ENCODE assay signal across 10 cellular contexts in genomic region chr15:65182538-65182937, GRCh38. TPM values are rescaled to one million over a fixed set of nuclear protein-coding genes. Genes with fewer than 3 reads are reported as not detected.
A peak's percentile ranks its signal among the peaks of the same experiment; 100 is the strongest.
DNase-seq lines count a peak whose midpoint lies in the region; ATAC-seq and TF ChIP-seq lines count a peak whose summit lies in the region.
"Had no signal": no experiment of that assay in that cellular context is flagged by ENCODE, and none has a peak within 500 bp of the region (broad histone marks: within the 10 kb centered on the region; RNA-seq: fewer than 3 reads in every experiment).

No MANE protein-coding gene starts in this region.

- H3K9me2 ChIP-seq in OCI-LY7 (ENCODE audit: insufficient read depth, low read length): no peaks in the 10 kb centered on the region

- H3K36me3 ChIP-seq in OCI-LY7 (ENCODE audit: insufficient read depth, low read length): peaks cover 35% of the 10 kb centered on the region
- H3K36me3 ChIP-seq in skeletal muscle satellite cell (ENCODE audit: insufficient read depth, low read length): peaks cover 24% of the 10 kb centered on the region

- H3K9ac ChIP-seq in skeletal muscle satellite cell (ENCODE audit: low read depth, low read length): no peak overlapping the region

- H4K20me1 ChIP-seq in OCI-LY7 (ENCODE audit: insufficient read depth, low read length): no peaks in the 10 kb centered on the region; the same call in 1 of the 2 replicates

- H3K36me3 Mint-ChIP-seq in activated CD4-positive, alpha-beta T cell treated with anti-CD3 and anti-CD28 coated beads, Interleukin-2, amount 10 ng/mL, durations not matched to agents 24 days and 14 days (ENCODE audit: low read depth): peaks cover 21% of the 10 kb centered on the region

- no peaks in the 10 kb centered on the region for H3K27me3 ChIP-seq in skeletal muscle satellite cell (ENCODE audit: control insufficient read depth, insufficient read depth, low read length)

- H3K4me2 ChIP-seq in OCI-LY7 (ENCODE audit: low read length) (peak overlapping the region; percentile 47), skeletal muscle satellite cell (ENCODE audit: low read length) (peak overlapping the region; percentile 89)

- ATAC-seq in GM19351 (IDR thresholded peaks at IDR 0.05; ENCODE audit: unreplicated experiment) (no peak), HG03521 (IDR thresholded peaks at IDR 0.05; ENCODE audit: unreplicated experiment) (no peak)

- no peaks in the 10 kb centered on the region for H3K9me3 Mint-ChIP-seq in activated CD4-positive, alpha-beta T cell treated with anti-CD3 and anti-CD28 coated beads, Interleukin-2, amount 10 ng/mL, durations not matched to agents 24 days and 14 days

- no peak overlapping the region for H3K4me3 ChIP-seq in OCI-LY7 (ENCODE audit: low read depth, low read length, poor library complexity, severe bottlenecking)
- H3K4me3 ChIP-seq in epithelial cell of proximal tubule (ENCODE audit: low read depth, low read length): peak overlapping the region; percentile 83
- H3K4me3 ChIP-seq in skeletal muscle satellite cell (ENCODE audit: low read length): no peak overlapping the region

- TF ChIP-seq CTCF in OCI-LY7 (conservative IDR thresholded peaks at IDR 0.05; ENCODE audit: low read length): no peak
- TF ChIP-seq CTCF in epithelial cell of proximal tubule (conservative IDR thresholded peaks at IDR 0.05; ENCODE audit: low read depth, low read length): no peak

- H3K4me1 ChIP-seq in OCI-LY7 (ENCODE audit: insufficient read depth, low read length, poor library complexity, severe bottlenecking) (peaks cover 22% of the 10 kb centered on the region), skeletal muscle satellite cell (ENCODE audit: control insufficient read depth, insufficient read depth, low read length) (peaks cover 11% of the 10 kb centered on the region)

- H3K4me3 Mint-ChIP-seq in activated CD4-positive, alpha-beta T cell treated with anti-CD3 and anti-CD28 coated beads, Interleukin-2, amount 10 ng/mL, durations not matched to agents 24 days and 14 days: peak overlapping the region; percentile 94

- TSS peak; percentile 1 for BruUV-seq in OCI-LY7 (replicated peaks; lab: Mats Ljungman, UMichigan)

- POLR2A ChIA-PET in OCI-LY7 (lab: Charles Lee): interaction anchor here (0.5 to 1.2 kb wide), 4 partner anchors 26 to 194 kb away, joined by 3 to 4 read pairs (median 4); partner anchors contain the start of gene UBAP1L

- DNase-seq in activated CD4-positive, alpha-beta T cell treated with anti-CD3 and anti-CD28 coated beads, Interleukin-2, amount 10 ng/mL, durations not matched to agents 24 days and 14 days: no peak
- DNase-seq in activated CD4-positive, alpha-beta T cell treated with anti-CD3 and anti-CD28 coated beads for 1 hour: no peak
- DNase-seq in OCI-LY7 (ENCODE audit: low spot score) (peak; percentile 18), epithelial cell of proximal tubule (ENCODE audit: low read depth) (no peak), NCI-H2171 treated with DMSO at 0.1 percent for 48 hours (lab: John Stamatoyannopoulos, UW) (no peak)
- DNase-seq: midbrain, SIG-M5 had no signal

- peak overlapping the region; percentile 23 for H3K27ac ChIP-seq in OCI-LY7 (ENCODE audit: low read depth, low read length, poor library complexity, severe bottlenecking)

- peaks cover 60% of the 10 kb centered on the region for H3K79me2 ChIP-seq in OCI-LY7 (ENCODE audit: insufficient read depth, low read depth, low read length)

- H3K9me3 ChIP-seq in OCI-LY7 (ENCODE audit: low read length) (no peaks in the 10 kb centered on the region), skeletal muscle satellite cell (replicated peaks; ENCODE audit: low read length) (no peaks in the 10 kb centered on the region)

- CTCF ChIA-PET in OCI-LY7 (lab: Charles Lee; ENCODE audit: unreplicated experiment): interaction anchor here (0.6 kb wide), 1 partner anchor 277 kb away, joined by 3 read pairs; no protein-coding TSS in a partner anchor

- no peak overlapping the region for H2AFZ ChIP-seq in OCI-LY7 (ENCODE audit: low read length)

- no peaks in the 10 kb centered on the region for H3K27me3 Mint-ChIP-seq in activated CD4-positive, alpha-beta T cell treated with anti-CD3 and anti-CD28 coated beads, Interleukin-2, amount 10 ng/mL, durations not matched to agents 24 days and 14 days

- H3K27ac Mint-ChIP-seq in activated CD4-positive, alpha-beta T cell treated with anti-CD3 and anti-CD28 coated beads, Interleukin-2, amount 10 ng/mL, durations not matched to agents 24 days and 14 days: no peak overlapping the region

- intact Hi-C loops in activated CD4-positive, alpha-beta T cell treated with anti-CD3 and anti-CD28 coated beads, Interleukin-2, amount 10 ng/mL, durations not matched to agents 24 days and 14 days (cut with micrococcal nuclease): loop anchor here (10.0 kb wide), 1 partner anchor 338 kb away; the partner anchor contains the start of gene PLEKHO2
- intact Hi-C loops in OCI-LY7 (cut with micrococcal nuclease; ENCODE audit: unreplicated experiment): loop anchor here (10.0 kb wide), 1 partner anchor 148 kb away; no protein-coding TSS in a partner anchor

- H3K4me1 Mint-ChIP-seq in activated CD4-positive, alpha-beta T cell treated with anti-CD3 and anti-CD28 coated beads, Interleukin-2, amount 10 ng/mL, durations not matched to agents 24 days and 14 days: peaks cover 24% of the 10 kb centered on the region

RNA-seq across cellular contexts. Expression of gene CLPX, which starts 2.6 kb away (rescaled TPM):
- 62.8 and 63.5 TPM in 2 replicates for total RNA-seq in activated CD4-positive, alpha-beta T cell treated with anti-CD3 and anti-CD28 coated beads, Interleukin-2, amount 10 ng/mL, durations not matched to agents 24 days and 14 days
- total RNA-seq in OCI-LY7 (2014; rRNA removed; shearing (Covaris generic)): 26.0 and 34.0 TPM in 2 replicates
- total RNA-seq in OCI-LY7 (2022) (51.8 and 53.3 TPM in 2 replicates), epithelial cell of proximal tubule (20.0 and 24.3 TPM in 2 replicates)
- 35.2 and 43.3 TPM in 2 replicates for total RNA-seq in skeletal muscle satellite cell (2012; rRNA removed)

RNA-seq across cellular contexts. Expression of gene CILP, which starts 28.7 kb away (rescaled TPM):
- total RNA-seq in activated CD4-positive, alpha-beta T cell treated with anti-CD3 and anti-CD28 coated beads, Interleukin-2, amount 10 ng/mL, durations not matched to agents 24 days and 14 days: 0.02 TPM in 2 replicates
- total RNA-seq in OCI-LY7 (2014; rRNA removed; shearing (Covaris generic)): not detected in 2 replicates
- total RNA-seq in OCI-LY7 (2022) (0.06 TPM in 1 of 2 replicates, not detected in the other), epithelial cell of proximal tubule (not detected in 2 replicates)
- total RNA-seq in skeletal muscle satellite cell (2012; rRNA removed): 0.25 and 2.0 TPM in 2 replicates

RNA-seq across cellular contexts. Expression of gene PDCD7, which starts 48.9 kb away (rescaled TPM):
- 59.9 and 60.1 TPM in 2 replicates for total RNA-seq in activated CD4-positive, alpha-beta T cell treated with anti-CD3 and anti-CD28 coated beads, Interleukin-2, amount 10 ng/mL, durations not matched to agents 24 days and 14 days
- 27.2 and 34.6 TPM in 2 replicates for total RNA-seq in OCI-LY7 (2014; rRNA removed; shearing (Covaris generic))
- 42.6 and 47.3 TPM in 2 replicates for total RNA-seq in OCI-LY7 (2022)
- 24.6 and 26.3 TPM in 2 replicates for total RNA-seq in epithelial cell of proximal tubule
- total RNA-seq in skeletal muscle satellite cell (2012; rRNA removed): 15.7 and 16.8 TPM in 2 replicates
